ENCODE assay signal across 8 cellular contexts in genomic region chr14:32933943-32934890, GRCh38. TPM values are rescaled to one million over a fixed set of nuclear protein-coding genes. Genes with fewer than 3 reads are reported as not detected.
A peak's percentile ranks its signal among the peaks of the same experiment; 100 is the strongest.
DNase-seq lines count a peak whose midpoint lies in the region; ATAC-seq and TF ChIP-seq lines count a peak whose summit lies in the region.

No MANE protein-coding gene starts in this region.

- no peaks in the 10 kb centered on the region for H3K9me2 ChIP-seq in neural cell (ENCODE audit: insufficient read depth, low read length)

- H3K36me3 ChIP-seq in neural cell (ENCODE audit: insufficient read depth, low read length): no peaks in the 10 kb centered on the region

- H2AFZ ChIP-seq in neural cell (ENCODE audit: low read depth, low read length): peak overlapping the region; percentile 49

- peak overlapping the region; percentile 98 for H3K4me2 ChIP-seq in neural cell (ENCODE audit: low read length)

- ATAC-seq in GM21723 (IDR thresholded peaks at IDR 0.05; ENCODE audit: unreplicated experiment) (no peak), GM18873 (IDR thresholded peaks at IDR 0.05; ENCODE audit: low FRiP score, unreplicated experiment) (no peak)

- TF ChIP-seq CTCF in neural cell (IDR thresholded peaks at IDR 0.05; ENCODE audit: poor library complexity, severe bottlenecking): peak; percentile 14

- H3K4me3 ChIP-seq in neural cell (ENCODE audit: low read length): peak overlapping the region; percentile 84

- H3F3A ChIP-seq in neural cell (ENCODE audit: insufficient read depth, low read length, poor library complexity, severe bottlenecking): no peaks in the 10 kb centered on the region

- H3K9me3 ChIP-seq in neural cell (ENCODE audit: low read length): no peaks in the 10 kb centered on the region

- H4K20me1 ChIP-seq in neural cell (ENCODE audit: insufficient read depth): no peaks in the 10 kb centered on the region

- peak; percentile 40 for TF ChIP-seq RAD21 in neural cell (conservative IDR thresholded peaks at IDR 0.05)

- H3K79me2 ChIP-seq in neural cell (replicated peaks; ENCODE audit: insufficient read depth, low read length): peaks cover 20% of the 10 kb centered on the region

- H3K27ac ChIP-seq in neural cell (ENCODE audit: low read length): no peak overlapping the region

- peaks cover 64% of the 10 kb centered on the region for H3K27me3 ChIP-seq in neural cell (ENCODE audit: insufficient read depth, low read depth, low read length)

- no peak for TF ChIP-seq EP300 in neural cell (conservative IDR thresholded peaks at IDR 0.05; ENCODE audit: poor library complexity, severe bottlenecking)

- peak overlapping the region; percentile 25 for H3K9ac ChIP-seq in neural cell (ENCODE audit: low read length)

- peak; percentile 21 for DNase-seq in NCI-H1436 (lab: John Stamatoyannopoulos, UW)
- no peak for DNase-seq in NCI-H1436 treated with DMSO at 0.1 percent for 48 hours (lab: John Stamatoyannopoulos, UW)
- peak; percentile 7 for DNase-seq in NCI-H82 treated with DMSO at 0.1 percent for 48 hours (lab: John Stamatoyannopoulos, UW; ENCODE audit: unreplicated experiment)
- DNase-seq in fibroblast of peridontal ligament (ENCODE audit: extremely low read depth): peak; percentile 20
- DNase-seq in NOMO-1 treated with DMSO at 0.1 percent for 48 hours (lab: John Stamatoyannopoulos, UW; ENCODE audit: unreplicated experiment): no peak

TF ChIP-seq in neural cell, 6 proteins besides CTCF, POLR2A, EP300 and RAD21:
- TF ChIP-seq REST (IDR thresholded peaks at IDR 0.05; ENCODE audit: borderline replicate concordance) (no peak), POLR2AphosphoS5 (IDR thresholded peaks at IDR 0.05) (peak; percentile 15), TAF1 (IDR thresholded peaks at IDR 0.05; ENCODE audit: low read depth) (no peak), SMC3 (conservative IDR thresholded peaks at IDR 0.05; ENCODE audit: poor library complexity) (peak; percentile 53), MXI1 (conservative IDR thresholded peaks at IDR 0.05; ENCODE audit: poor library complexity, severe bottlenecking) (peak; percentile 19), EZH2 (IDR thresholded peaks at IDR 0.05; ENCODE audit: borderline replicate concordance, insufficient read depth, low read length, poor library complexity, severe bottlenecking) (no peak)

RNA-seq across cellular contexts. Expression of gene NPAS3, which starts 4.5 kb away (rescaled TPM):
- 0.64 and 1.3 TPM in 2 replicates for polyA plus RNA-seq in neural cell
- 6.7 and 7.3 TPM in 2 replicates for polyA minus RNA-seq in neural cell

Comparison
In these comparisons a context has a peak if more than half of its experiments do, and no peak if none do; other contexts are left out.
1. DNase-seq: peak in NCI-H1436 (single experiment), NCI-H82 treated with DMSO at 0.1 percent for 48 hours (single experiment) and fibroblast of peridontal ligament (single experiment); none in NCI-H1436 treated with DMSO at 0.1 percent for 48 hours (single experiment) and NOMO-1 treated with DMSO at 0.1 percent for 48 hours (single experiment).